Comparison of ENCODE assay signal across 1 cellular context in genomic region chr19:10503002-10503789, GRCh38.
A peak's percentile ranks its signal among the peaks of the same experiment; 100 is the strongest.
TF ChIP-seq lines count a peak whose summit lies in the region.

Gene KEAP1, minus strand, starts transcription at chr19:10503356. Its CDS starts 3,323 bp downstream, at chr19:10500033.

TF ChIP-seq in K562, 482 proteins besides CTCF, POLR2A, EP300 and RAD21 (continued from another document and continues in another):
- peak in 1 of 3 experiments; percentile 16; a peak in 1 of 6 replicates for TF ChIP-seq ZBTB11 (CRISPR knock-in tag; IDR thresholded peaks at IDR 0.05)
- no peak for TF ChIP-seq ZNF436 (CRISPR knock-in tag; IDR thresholded peaks at IDR 0.05)
- no peak for TF ChIP-seq SAFB (IDR thresholded peaks at IDR 0.05; ENCODE audit: borderline replicate concordance, low read depth, low read length)
- peak; percentile 4; the same call in 1 of the 2 replicates for TF ChIP-seq NCOR1 (IDR thresholded peaks at IDR 0.05)
- no peak for TF ChIP-seq MCM5 (IDR thresholded peaks at IDR 0.05; ENCODE audit: low read depth)
- TF ChIP-seq ZBTB17 (CRISPR knock-in tag; IDR thresholded peaks at IDR 0.05), result peak; percentile 40; the same call in 1 of the 2 replicates
- TF ChIP-seq HLTF (IDR thresholded peaks at IDR 0.05), result peak; percentile 79
- TF ChIP-seq ZNF12 (CRISPR knock-in tag; IDR thresholded peaks at IDR 0.05), result peak; percentile 52; the same call in 1 of the 2 replicates
- no peak; the same call in 1 of the 2 replicates for TF ChIP-seq ZNF707 (CRISPR knock-in tag; conservative IDR thresholded peaks at IDR 0.05)
- peak; percentile 85 for TF ChIP-seq BRD4 (IDR thresholded peaks at IDR 0.05)
- TF ChIP-seq POLR3G (IDR thresholded peaks at IDR 0.05; ENCODE audit: extremely low read depth, insufficient read length, insufficient replicate concordance), result no peak
- TF ChIP-seq CREB3 (tag; conservative IDR thresholded peaks at IDR 0.05; ENCODE audit: low read depth), result no peak; the same call in 1 of the 2 replicates
- TF ChIP-seq GATAD2A (IDR thresholded peaks at IDR 0.05), result peak; percentile 82
- peak; percentile 24; the same call in 1 of the 2 replicates for TF ChIP-seq KAT7 (CRISPR knock-in tag; IDR thresholded peaks at IDR 0.05; ENCODE audit: borderline replicate concordance)
- TF ChIP-seq GTF2E2 (tag; IDR thresholded peaks at IDR 0.05), result peak; percentile 87
- 0 out of 2 replicates have a peak, but pooled peaks have one; percentile 32 for TF ChIP-seq HBP1 (CRISPR knock-in tag; IDR thresholded peaks at IDR 0.05)
- peak; percentile 95; the same call in 1 of the 2 replicates for TF ChIP-seq ATF6 (CRISPR knock-in tag; IDR thresholded peaks at IDR 0.05)
- no peak for TF ChIP-seq SRSF1 (IDR thresholded peaks at IDR 0.05; ENCODE audit: low read depth, low read length)
- TF ChIP-seq, protein P1, sequence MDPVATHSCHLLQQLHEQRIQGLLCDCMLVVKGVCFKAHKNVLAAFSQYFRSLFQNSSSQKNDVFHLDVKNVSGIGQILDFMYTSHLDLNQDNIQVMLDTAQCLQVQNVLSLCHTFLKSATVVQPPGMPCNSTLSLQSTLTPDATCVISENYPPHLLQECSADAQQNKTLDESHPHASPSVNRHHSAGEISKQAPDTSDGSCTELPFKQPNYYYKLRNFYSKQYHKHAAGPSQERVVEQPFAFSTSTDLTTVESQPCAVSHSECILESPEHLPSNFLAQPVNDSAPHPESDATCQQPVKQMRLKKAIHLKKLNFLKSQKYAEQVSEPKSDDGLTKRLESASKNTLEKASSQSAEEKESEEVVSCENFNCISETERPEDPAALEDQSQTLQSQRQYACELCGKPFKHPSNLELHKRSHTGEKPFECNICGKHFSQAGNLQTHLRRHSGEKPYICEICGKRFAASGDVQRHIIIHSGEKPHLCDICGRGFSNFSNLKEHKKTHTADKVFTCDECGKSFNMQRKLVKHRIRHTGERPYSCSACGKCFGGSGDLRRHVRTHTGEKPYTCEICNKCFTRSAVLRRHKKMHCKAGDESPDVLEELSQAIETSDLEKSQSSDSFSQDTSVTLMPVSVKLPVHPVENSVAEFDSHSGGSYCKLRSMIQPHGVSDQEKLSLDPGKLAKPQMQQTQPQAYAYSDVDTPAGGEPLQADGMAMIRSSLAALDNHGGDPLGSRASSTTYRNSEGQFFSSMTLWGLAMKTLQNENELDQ (CRISPR knock-in tag; IDR thresholded peaks at IDR 0.05; ENCODE audit: borderline replicate concordance), result peak; percentile 75; the same call in 1 of the 2 replicates
- TF ChIP-seq SUPT5H (IDR thresholded peaks at IDR 0.05), result peak; percentile 59
- TF ChIP-seq SMARCA4 (IDR thresholded peaks at IDR 0.05), result peak; percentile 58
- TF ChIP-seq RBM15 (IDR thresholded peaks at IDR 0.05; ENCODE audit: insufficient read depth, low read length), result no peak
- no peak for TF ChIP-seq MTF1 (CRISPR knock-in tag; IDR thresholded peaks at IDR 0.05; ENCODE audit: borderline replicate concordance)
- TF ChIP-seq PYGO2 (tag; IDR thresholded peaks at IDR 0.05), result no peak
- TF ChIP-seq POLR2H (tag; IDR thresholded peaks at IDR 0.05; ENCODE audit: low read depth), result peak; percentile 82
- no peak for TF ChIP-seq EHMT2 (IDR thresholded peaks at IDR 0.05)
- peak; percentile 78 for TF ChIP-seq RBFOX2 (IDR thresholded peaks at IDR 0.05; ENCODE audit: low read depth, low read length)
- peak; percentile 55 for TF ChIP-seq CXXC5 (CRISPR knock-in tag; IDR thresholded peaks at IDR 0.05)
- TF ChIP-seq TRIM28 (IDR thresholded peaks at IDR 0.05), result peak; percentile 66; the same call in 1 of the 2 replicates
- TF ChIP-seq, protein P2, sequence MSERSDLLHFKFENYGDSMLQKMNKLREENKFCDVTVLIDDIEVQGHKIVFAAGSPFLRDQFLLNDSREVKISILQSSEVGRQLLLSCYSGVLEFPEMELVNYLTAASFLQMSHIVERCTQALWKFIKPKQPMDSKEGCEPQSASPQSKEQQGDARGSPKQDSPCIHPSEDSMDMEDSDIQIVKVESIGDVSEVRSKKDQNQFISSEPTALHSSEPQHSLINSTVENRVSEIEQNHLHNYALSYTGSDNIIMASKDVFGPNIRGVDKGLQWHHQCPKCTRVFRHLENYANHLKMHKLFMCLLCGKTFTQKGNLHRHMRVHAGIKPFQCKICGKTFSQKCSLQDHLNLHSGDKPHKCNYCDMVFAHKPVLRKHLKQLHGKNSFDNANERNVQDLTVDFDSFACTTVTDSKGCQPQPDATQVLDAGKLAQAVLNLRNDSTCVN (CRISPR knock-in tag; IDR thresholded peaks at IDR 0.05), result peak; percentile 20; the same call in 1 of the 2 replicates
- TF ChIP-seq KDM4B (IDR thresholded peaks at IDR 0.05; ENCODE audit: borderline replicate concordance in 2 of 2, low read depth in 1 of 2), result no peak
- TF ChIP-seq AFF1 (IDR thresholded peaks at IDR 0.05; ENCODE audit: low read depth in 1 of 2, partially characterized antibody in 2 of 2), result peak; percentile 38 to 62
- no peak; the same call in 1 of the 2 replicates for TF ChIP-seq ZNF282 (CRISPR knock-in tag; IDR thresholded peaks at IDR 0.05)
- TF ChIP-seq RFX7 (CRISPR knock-in tag; IDR thresholded peaks at IDR 0.05), result no peak
- TF ChIP-seq ZNF140 (CRISPR knock-in tag; IDR thresholded peaks at IDR 0.05), result no peak
- no peak for TF ChIP-seq HMBOX1 (IDR thresholded peaks at IDR 0.05)
- peak; percentile 54 for TF ChIP-seq RBM39 (optimal IDR thresholded peaks at IDR 0.05; ENCODE audit: low read depth, low read length)
- TF ChIP-seq LARP7 (IDR thresholded peaks at IDR 0.05), result 0 out of 2 replicates have a peak, but pooled peaks have one; percentile 37
- TF ChIP-seq ZNF589 (CRISPR knock-in tag; IDR thresholded peaks at IDR 0.05; ENCODE audit: low read depth), result peak; percentile 3; the same call in 1 of the 2 replicates
- no peak; the same call in 1 of the 2 replicates for TF ChIP-seq ZNF224 (CRISPR knock-in tag; IDR thresholded peaks at IDR 0.05)
- peak in 1 of 2 experiments; percentile 10; a peak in 1 of 4 replicates for TF ChIP-seq TBL1XR1 (IDR thresholded peaks at IDR 0.05; ENCODE audit: low read length in 2 of 2)
- TF ChIP-seq PHF20 (IDR thresholded peaks at IDR 0.05; ENCODE audit: partially characterized antibody), result peak; percentile 33
- peak; percentile 83 for TF ChIP-seq DPF2 (IDR thresholded peaks at IDR 0.05)
- 0 out of 2 replicates have a peak, but pooled peaks have one; percentile 41 for TF ChIP-seq HDAC8 (tag; IDR thresholded peaks at IDR 0.05)
- no peak for TF ChIP-seq ZNF311 (CRISPR knock-in tag; IDR thresholded peaks at IDR 0.05)
- TF ChIP-seq ZNF197 (CRISPR knock-in tag; IDR thresholded peaks at IDR 0.05; ENCODE audit: low read depth), result peak; percentile 22; the same call in 1 of the 2 replicates
- no peak for TF ChIP-seq UBTF (IDR thresholded peaks at IDR 0.05; ENCODE audit: borderline replicate concordance in 1 of 2, low read depth in 2 of 2, low read length in 2 of 2)
